Comparison of ENCODE assay signal across 1 cellular context in the genomic region with DNA sequence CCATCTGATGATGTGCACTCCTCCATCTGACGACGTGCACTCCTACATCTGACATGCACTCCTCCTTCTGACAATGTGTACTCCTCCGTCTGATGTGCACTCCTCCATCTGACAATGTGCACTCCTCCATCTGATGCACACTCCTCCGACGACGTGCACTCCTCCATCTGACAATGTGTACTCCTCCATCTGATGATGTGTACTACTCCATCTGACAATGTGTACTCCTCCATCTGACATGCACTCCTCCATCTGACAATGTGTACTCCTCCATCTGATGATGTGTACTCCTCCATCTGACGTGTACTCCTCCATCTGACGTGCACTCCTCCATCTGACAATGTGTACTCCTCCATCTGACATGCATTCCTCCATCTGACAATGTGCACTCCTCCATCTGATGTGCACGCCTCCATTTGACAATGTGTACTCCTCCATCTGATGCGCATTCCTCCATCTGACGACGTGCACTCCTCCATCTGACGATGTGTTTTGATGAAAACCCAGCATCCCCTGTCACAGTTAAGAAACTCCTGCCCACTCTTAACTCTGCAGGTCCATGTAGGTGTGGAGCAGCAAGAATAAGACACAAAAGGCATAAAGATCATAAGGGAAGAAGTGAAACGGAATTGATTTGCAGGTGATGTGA.
TF ChIP-seq lines count a peak whose summit lies in the region.

No MANE protein-coding gene starts in this region.

TF ChIP-seq in H1, 55 proteins besides CTCF, POLR2A, EP300 and RAD21:
- TF ChIP-seq POLR2AphosphoS5 (IDR thresholded peaks at IDR 0.05; ENCODE audit: low read depth, low read length) (no peak), BACH1 (IDR thresholded peaks at IDR 0.05; ENCODE audit: low read length) (no peak), MAFK (IDR thresholded peaks at IDR 0.05; ENCODE audit: low read depth, low read length) (no peak), RNF2 (IDR thresholded peaks at IDR 0.05; ENCODE audit: borderline replicate concordance, low read depth, low read length, missing control alignments, poor library complexity, severe bottlenecking) (no peak), TCF12 (IDR thresholded peaks at IDR 0.05; ENCODE audit: low read depth, low read length) (no peak), SP1 (IDR thresholded peaks at IDR 0.05; ENCODE audit: low read depth, low read length) (no peak)
